In the genomic region with DNA sequence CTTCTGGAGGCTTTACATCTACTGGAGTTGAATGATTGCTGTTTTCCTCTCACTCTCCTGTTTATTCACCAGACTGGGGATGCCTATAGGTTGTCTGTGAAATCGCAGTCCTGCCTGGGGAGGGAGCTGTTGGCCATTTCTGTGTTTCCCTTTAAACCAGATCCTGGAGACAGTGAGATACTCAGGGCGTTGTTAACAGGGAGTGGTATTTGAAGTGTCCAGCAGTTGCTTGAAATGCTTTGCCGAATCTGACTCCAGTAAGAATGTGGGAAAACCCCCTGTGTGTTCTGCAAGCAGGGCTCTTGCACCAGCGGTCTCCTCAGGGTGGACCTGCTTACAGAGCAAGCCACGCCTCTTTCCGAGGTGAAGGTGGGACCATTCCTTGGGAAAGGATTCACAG, we compare ENCODE assay signal across 11 cellular contexts. TPM values are rescaled to one million over a fixed set of nuclear protein-coding genes. Genes with fewer than 3 reads are reported as not detected.
DNase-seq lines count a peak whose midpoint lies in the region; ATAC-seq and TF ChIP-seq lines count a peak whose summit lies in the region.
"Had no signal": no experiment of that assay in that cellular context is flagged by ENCODE, and none has a peak within 500 bp of the region (broad histone marks: within the 10 kb centered on the region; RNA-seq: fewer than 3 reads in every experiment).

No MANE protein-coding gene starts in this region.

- no peak overlapping the region for H3K4me3 ChIP-seq in lower lobe of right lung
- H3K4me3 ChIP-seq in smooth muscle cell, result no peak overlapping the region
- H3K4me3 ChIP-seq in Peyer's patch, result no peak overlapping the region
- H3K4me3 ChIP-seq: uterus had no signal

- no peaks in the 10 kb centered on the region for H3K79me2 ChIP-seq in smooth muscle cell (ENCODE audit: low read depth)

- no peak overlapping the region for H3K4me2 ChIP-seq in smooth muscle cell

- peaks cover 5% of the 10 kb centered on the region for H3K27me3 Mint-ChIP-seq in dendritic cell treated with granulocyte-macrophage colony-stimulating factor and Interleukin-4, amounts not matched to agents 40 ng/mL and 50 ng/mL, for 4 days

- no peaks in the 10 kb centered on the region for H3K36me3 ChIP-seq in lower lobe of right lung
- no peaks in the 10 kb centered on the region for H3K36me3 ChIP-seq in smooth muscle cell (ENCODE audit: low read depth)
- no peaks in the 10 kb centered on the region for H3K36me3 ChIP-seq in Peyer's patch
- H3K36me3 ChIP-seq: uterus had no signal

- H3K27ac Mint-ChIP-seq in dendritic cell treated with granulocyte-macrophage colony-stimulating factor and Interleukin-4, amounts not matched to agents 40 ng/mL and 50 ng/mL, for 4 days, result peak overlapping the region; percentile 34
- H3K27ac Mint-ChIP-seq: activated naive CD8-positive, alpha-beta T cell had no signal

- TF ChIP-seq POLR2A in Peyer's patch (IDR thresholded peaks at IDR 0.05), result no peak

- peaks cover 37% of the 10 kb centered on the region for H3K4me1 Mint-ChIP-seq in dendritic cell treated with granulocyte-macrophage colony-stimulating factor and Interleukin-4, amounts not matched to agents 40 ng/mL and 50 ng/mL, for 4 days (ENCODE audit: low read depth)

- peaks cover 34% of the 10 kb centered on the region for H3K36me3 Mint-ChIP-seq in dendritic cell treated with granulocyte-macrophage colony-stimulating factor and Interleukin-4, amounts not matched to agents 40 ng/mL and 50 ng/mL, for 4 days (ENCODE audit: low read depth)

- H3K27me3 ChIP-seq in lower lobe of right lung (ENCODE audit: low read depth) (peaks cover 5% of the 10 kb centered on the region), smooth muscle cell (ENCODE audit: low read depth) (peaks cover 26% of the 10 kb centered on the region), Peyer's patch (no peaks in the 10 kb centered on the region)
- H3K27me3 ChIP-seq: uterus had no signal

- peak; percentile 65 to 67 for ATAC-seq in lower lobe of right lung
- ATAC-seq in HG02678 (IDR thresholded peaks at IDR 0.05; ENCODE audit: unreplicated experiment), result no peak

- H3K4me1 ChIP-seq in lower lobe of right lung (peaks cover 15% of the 10 kb centered on the region), smooth muscle cell (ENCODE audit: low read depth) (no peaks in the 10 kb centered on the region), Peyer's patch (peaks cover 0 to 9% (median 0%) of the 10 kb centered on the region in 4 donors)

- WGBS in smooth muscle cell (ENCODE audit: low lambda C conversion rate), result 61% methylated on average over 6 of the region's 6 CpGs

- H3K27ac ChIP-seq in lower lobe of right lung (no peak overlapping the region), smooth muscle cell (ENCODE audit: low read depth) (no peak overlapping the region), Peyer's patch (no peak overlapping the region)
- H3K27ac ChIP-seq: uterus had no signal

- H3F3A ChIP-seq in smooth muscle cell (ENCODE audit: low read depth), result no peaks in the 10 kb centered on the region

- TF ChIP-seq CTCF in AG09319 (IDR thresholded peaks at IDR 0.05; ENCODE audit: low read depth, low read length) (peak; percentile 7), lower lobe of right lung (IDR thresholded peaks at IDR 0.05) (peak; percentile 27), smooth muscle cell (IDR thresholded peaks at IDR 0.05; ENCODE audit: borderline replicate concordance, insufficient read depth, poor library complexity, severe bottlenecking) (no peak), Peyer's patch (IDR thresholded peaks at IDR 0.05) (peak in 1 of 6 experiments; percentile 7)

- H2AFZ ChIP-seq in smooth muscle cell (ENCODE audit: low read depth), result no peak overlapping the region

- no peaks in the 10 kb centered on the region for H4K20me1 ChIP-seq in smooth muscle cell (ENCODE audit: low read depth)

- intact Hi-C loops in dendritic cell treated with granulocyte-macrophage colony-stimulating factor and Interleukin-4, amounts not matched to agents 40 ng/mL and 50 ng/mL, for 4 days (cut with micrococcal nuclease), result loop anchor here (5.0 to 10.0 kb wide), 2 partner anchors 42 to 340 kb away; partner anchors contain the start of gene CHSY1
- intact Hi-C loops in lower lobe of right lung (cut with DNase I), result loop anchor here (10.0 kb wide), 1 partner anchor 90 kb away; no protein-coding TSS in a partner anchor

- H3K9me3 ChIP-seq in lower lobe of right lung, result no peaks in the 10 kb centered on the region
- peaks cover 4% of the 10 kb centered on the region for H3K9me3 ChIP-seq in smooth muscle cell (replicated peaks; ENCODE audit: low read depth)
- H3K9me3 ChIP-seq in Peyer's patch, result no peaks in the 10 kb centered on the region
- H3K9me3 ChIP-seq: uterus had no signal

- no peak overlapping the region for H3K9ac ChIP-seq in smooth muscle cell (ENCODE audit: low read depth)

- peaks cover 6% of the 10 kb centered on the region for H3K9me3 Mint-ChIP-seq in dendritic cell treated with granulocyte-macrophage colony-stimulating factor and Interleukin-4, amounts not matched to agents 40 ng/mL and 50 ng/mL, for 4 days

- no peak for DNase-seq in AG09319 (ENCODE audit: extremely low read depth, low read depth)
- peak; percentile 31 to 54 for DNase-seq in Kasumi-1 (lab: John Stamatoyannopoulos, UW)
- DNase-seq in lower lobe of right lung, result no peak
- no peak for DNase-seq in NCI-H128 (lab: John Stamatoyannopoulos, UW; ENCODE audit: unreplicated experiment)
- DNase-seq in smooth muscle cell (lab: John Stamatoyannopoulos, UW; ENCODE audit: unreplicated experiment), result no peak
- DNase-seq in Peyer's patch, result no peak
- DNase-seq: C1 segment of cervical spinal cord, uterus had no signal

- no peak overlapping the region for H3K4me3 Mint-ChIP-seq in dendritic cell treated with granulocyte-macrophage colony-stimulating factor and Interleukin-4, amounts not matched to agents 40 ng/mL and 50 ng/mL, for 4 days
- H3K4me3 Mint-ChIP-seq: activated naive CD8-positive, alpha-beta T cell had no signal

RNA-seq across cellular contexts. Expression of gene LRRK1, which starts 4.3 kb away (rescaled TPM):
- 24.3 TPM for total RNA-seq in lower lobe of right lung
- 0.85 and 1.6 TPM in 2 replicates for total RNA-seq in smooth muscle cell
- 1.1 and 2.7 TPM in 2 replicates for polyA plus RNA-seq in smooth muscle cell
- total RNA-seq in Peyer's patch, result 10 to 100 TPM; 49.2 to 66.0 (median 55.5) TPM

RNA-seq across cellular contexts. Expression of gene ALDH1A3, which starts 35.2 kb away (rescaled TPM):
- total RNA-seq in lower lobe of right lung (9.7 TPM), smooth muscle cell (1.2 and 1.6 TPM in 2 replicates), Peyer's patch (10 to 100 TPM in 3 of 4 donors, 1 to 10 TPM in 1; 8.5 to 99.9 (median 18.4) TPM)
- polyA plus RNA-seq in smooth muscle cell, result 0.45 and 1.3 TPM in 2 replicates

Comparison
In these comparisons a context has a peak if more than half of its experiments do, and no peak if none do; other contexts are left out.
1. DNase-seq: peak in Kasumi-1 (2 of 2); none in AG09319 (single experiment), lower lobe of right lung (single experiment), NCI-H128 (single experiment), smooth muscle cell (single experiment) and Peyer's patch (0 of 3).